17 cellular contexts compared by ENCODE assay signal in the genomic region with DNA sequence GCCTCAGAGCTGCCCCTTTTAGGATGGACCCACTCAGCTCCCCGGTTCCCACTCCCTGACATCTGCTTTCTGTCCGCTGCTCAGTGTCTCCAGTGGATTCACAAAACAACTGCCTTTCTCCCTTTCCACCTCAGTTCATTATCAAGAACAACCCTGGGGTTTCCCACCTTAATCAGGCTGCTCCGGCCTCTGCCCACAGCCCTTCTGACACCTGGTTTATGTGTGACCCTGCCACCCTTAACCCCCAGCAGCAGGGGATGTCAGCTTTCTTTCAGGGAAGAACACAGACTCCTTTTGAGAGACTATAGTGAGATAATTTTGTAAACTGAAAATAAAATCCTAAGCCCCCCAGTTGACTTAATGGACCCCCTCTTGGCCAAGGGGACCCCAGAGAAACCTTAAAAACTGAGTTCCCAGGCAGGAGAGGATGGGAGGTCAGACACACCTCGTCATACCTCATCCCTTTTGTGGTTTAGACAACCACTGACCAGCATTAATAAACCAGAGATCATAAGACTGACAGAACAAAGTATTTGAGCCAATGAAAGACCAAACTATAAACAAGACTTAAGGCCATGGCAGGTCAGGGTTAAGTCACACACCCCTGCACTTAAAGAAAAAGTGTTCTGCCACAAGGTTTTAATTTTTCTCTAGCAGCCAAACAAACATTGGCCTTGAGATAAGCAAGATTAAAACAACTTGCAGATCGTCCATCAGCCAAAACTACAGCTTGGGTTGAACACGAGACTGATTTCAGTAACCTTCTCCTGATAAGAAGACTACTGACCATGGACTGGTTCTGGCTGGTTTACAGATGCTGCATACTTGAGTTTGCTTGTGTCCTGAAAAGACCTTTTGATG. TPM values are rescaled to one million over a fixed set of nuclear protein-coding genes. Genes with fewer than 3 reads are reported as not detected.
DNase-seq lines count a peak whose midpoint lies in the region; ATAC-seq and TF ChIP-seq lines count a peak whose summit lies in the region.
"Had no signal": no experiment of that assay in that cellular context is flagged by ENCODE, and none has a peak within 500 bp of the region (broad histone marks: within the 10 kb centered on the region; RNA-seq: fewer than 3 reads in every experiment).

No MANE protein-coding gene starts in this region.

- no peaks in the 10 kb centered on the region for H3K36me3 ChIP-seq in psoas muscle (ENCODE audit: insufficient read depth in 1 of 2, low read depth in 1 of 2)
- H3K36me3 ChIP-seq: ascending aorta, esophagus squamous epithelium had no signal

- 84 to 86% (median 86%) methylated on average over 6 of the region's 6 CpGs for WGBS in psoas muscle, 3 donors

- H3K9me3 ChIP-seq in psoas muscle: no peaks in the 10 kb centered on the region
- H3K9me3 ChIP-seq: ascending aorta, esophagus squamous epithelium had no signal

- DNase-seq in ELR (ENCODE audit: low read depth) (peak; percentile 35), SW480 (ENCODE audit: low spot score) (peak; percentile 57), fibroblast of pulmonary artery (ENCODE audit: low read depth) (peak; percentile 67), renal cortical epithelial cell (ENCODE audit: low read depth) (peak; percentile 63), ecto neural progenitor cell (ENCODE audit: low spot score) (no peak), amygdala (lab: John Stamatoyannopoulos, UW) (no peak), psoas muscle (no peak), posterior cingulate gyrus (no peak)
- DNase-seq: activated CD4-positive, alpha-beta memory T cell treated with anti-CD3 and anti-CD28 coated beads for 36 hours; dermis blood vessel endothelial cell; esophagus squamous epithelium; KG1; NCI-H1417 treated with DMSO at 0.1 percent for 48 hours; stimulated activated naive CD4-positive, alpha-beta T cell treated with Interleukin-2 at 50 U/mL for 16 hours had no signal

- peaks cover 1% of the 10 kb centered on the region for H3K4me1 ChIP-seq in psoas muscle

- H3K27ac ChIP-seq in psoas muscle: no peak overlapping the region
- H3K27ac ChIP-seq: ascending aorta, esophagus squamous epithelium, HL-60, skin epidermis had no signal

- ATAC-seq in psoas muscle: no peak

- TF ChIP-seq CTCF in fibroblast of pulmonary artery (IDR thresholded peaks at IDR 0.05; ENCODE audit: low read length, missing control alignments) (no peak), psoas muscle (IDR thresholded peaks at IDR 0.05) (no peak)

- H3K4me3 ChIP-seq in fibroblast of pulmonary artery (replicated peaks; ENCODE audit: low read depth, low read length) (no peak overlapping the region), psoas muscle (no peak overlapping the region)
- H3K4me3 ChIP-seq: ascending aorta, esophagus squamous epithelium, skin epidermis had no signal

- intact Hi-C loops in psoas muscle (cut with DNase I): loop anchor here in 1 of 2 donors (5.0 kb wide), 1 partner anchor 290 kb away; no protein-coding TSS in a partner anchor
- intact Hi-C loops in posterior cingulate gyrus (cut with DNase I): no loop called here

- no peaks in the 10 kb centered on the region for H3K27me3 ChIP-seq in psoas muscle (ENCODE audit: insufficient read depth in 3 of 3, low read length in 2 of 3)
- H3K27me3 ChIP-seq: ascending aorta, esophagus squamous epithelium had no signal

RNA-seq across cellular contexts. Expression of gene DDR1, which starts 42.4 kb away (rescaled TPM):
- total RNA-seq in renal cortical epithelial cell: 165 and 197 TPM in 2 replicates
- total RNA-seq in psoas muscle: 100 to 1,000 TPM in 1 of 4 donors, 10 to 100 TPM in 3; 26.3 to 129 (median 54.2) TPM
- 10 to 100 TPM in 2 of 3 donors, 1 to 10 TPM in 1; 2.2 to 10.8 (median 10.5) TPM for polyA plus RNA-seq in psoas muscle

Comparison
In these comparisons a context has a peak if more than half of its experiments do, and no peak if none do; other contexts are left out.
1. DNase-seq: peak in ELR (single experiment), SW480 (single experiment), fibroblast of pulmonary artery (single experiment) and renal cortical epithelial cell (single experiment); none in ecto neural progenitor cell (single experiment), amygdala (0 of 56), psoas muscle (0 of 2) and posterior cingulate gyrus (0 of 10).